20 cellular contexts compared by ENCODE assay signal in the genomic region with DNA sequence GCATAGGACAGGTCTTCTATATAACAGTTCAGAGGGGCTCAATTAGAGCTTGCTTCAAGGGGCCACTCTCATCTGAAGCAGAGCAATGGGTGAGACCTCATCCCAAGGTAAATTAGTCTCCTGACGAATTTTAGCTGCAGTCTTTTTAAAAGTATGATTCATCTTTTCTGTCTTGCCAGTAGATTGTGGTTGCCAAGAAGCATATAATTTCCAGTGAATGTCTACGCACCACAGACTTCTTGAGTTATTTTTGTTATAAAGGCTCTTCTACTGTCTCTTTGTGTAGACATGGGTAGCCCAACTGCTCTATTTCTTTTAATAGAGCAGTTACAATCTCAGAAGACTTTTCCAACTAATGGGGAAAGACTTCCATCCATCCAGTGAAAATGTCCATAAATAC.
DNase-seq lines count a peak whose midpoint lies in the region; ATAC-seq, FAIRE-seq and TF ChIP-seq lines count a peak whose summit lies in the region.
"Had no signal": no experiment of that assay in that cellular context is flagged by ENCODE, and none has a peak within 500 bp of the region (broad histone marks: within the 10 kb centered on the region; RNA-seq: fewer than 3 reads in every experiment).

No MANE protein-coding gene starts in this region.

- H3K4me3 Mint-ChIP-seq in astrocyte (ENCODE audit: unreplicated experiment), result no peak overlapping the region
- H3K4me3 Mint-ChIP-seq: CD4-positive, alpha-beta memory T cell; IgD-negative memory B cell had no signal

- H3K4me1 Mint-ChIP-seq in astrocyte (ENCODE audit: low read depth, unreplicated experiment), result no peaks in the 10 kb centered on the region
- H3K4me1 Mint-ChIP-seq: CD4-positive, alpha-beta memory T cell; IgD-negative memory B cell had no signal

- H3K4me1 ChIP-seq in GM23248 (ENCODE audit: insufficient read depth) (no peaks in the 10 kb centered on the region), astrocyte (ENCODE audit: insufficient read depth, low read length) (no peaks in the 10 kb centered on the region), hepatocyte (ENCODE audit: insufficient read depth) (no peaks in the 10 kb centered on the region)
- H3K4me1 ChIP-seq: BE2C had no signal

- peaks cover 13% of the 10 kb centered on the region for H3K9me3 Mint-ChIP-seq in astrocyte (ENCODE audit: unreplicated experiment)

- no peaks in the 10 kb centered on the region for H3F3A ChIP-seq in GM23248 (ENCODE audit: insufficient read depth)

- no peaks in the 10 kb centered on the region for H3K36me3 Mint-ChIP-seq in astrocyte (ENCODE audit: low read depth, unreplicated experiment)
- H3K36me3 Mint-ChIP-seq: IgD-negative memory B cell had no signal

- 0 to 2% methylated on average over 2 of the region's 2 CpGs for WGBS in GM23248 (ENCODE audit: low coverage in 1 of 2, low lambda C conversion rate in 2 of 2, missing lambda C conversion rate in 2 of 2), 2 experiments
- 73% methylated on average over 2 of the region's 2 CpGs for WGBS in hepatocyte (ENCODE audit: low lambda C conversion rate, missing lambda C conversion rate)

- H3K9me3 ChIP-seq in GM23248 (ENCODE audit: low read depth) (no peaks in the 10 kb centered on the region), astrocyte (ENCODE audit: insufficient read depth, low read depth, low read length) (peaks cover 3% of the 10 kb centered on the region), hepatocyte (ENCODE audit: low read depth) (no peaks in the 10 kb centered on the region)
- H3K9me3 ChIP-seq: BE2C had no signal

- TF ChIP-seq CTCF in astrocyte (IDR thresholded peaks at IDR 0.05; ENCODE audit: insufficient read depth, low read depth, low read length), result no peak
- TF ChIP-seq CTCF in hepatocyte (IDR thresholded peaks at IDR 0.05; ENCODE audit: poor library complexity), result no peak

- no peaks in the 10 kb centered on the region for H3K79me2 ChIP-seq in GM23248 (ENCODE audit: insufficient read depth)
- no peaks in the 10 kb centered on the region for H3K79me2 ChIP-seq in astrocyte (ENCODE audit: insufficient read depth, low read length)
- H3K79me2 ChIP-seq in hepatocyte, result no peaks in the 10 kb centered on the region

- in situ Hi-C loops in GM23248 (cut with MboI), result no loop called here

- no peak overlapping the region for H3K9ac ChIP-seq in GM23248
- no peak overlapping the region for H3K9ac ChIP-seq in astrocyte (ENCODE audit: low read length)

- H4K20me1 ChIP-seq in GM23248 (ENCODE audit: insufficient read depth), result no peaks in the 10 kb centered on the region
- no peaks in the 10 kb centered on the region for H4K20me1 ChIP-seq in astrocyte (ENCODE audit: insufficient read depth, low read length)
- no peaks in the 10 kb centered on the region for H4K20me1 ChIP-seq in hepatocyte (ENCODE audit: insufficient read depth, poor library complexity, severe bottlenecking)

- no peak for FAIRE-seq in astrocyte (lab: Jason Lieb, UNC)
- FAIRE-seq: G401.6, GM12892, GM19239, H54 had no signal

- DNase-seq in A172 (ENCODE audit: low spot score) (peak; percentile 14), GM23248 (peak; percentile 49), astrocyte (ENCODE audit: low read depth) (peak; percentile 43), middle frontal gyrus (ENCODE audit: extremely low spot score, low spot score) (peak; percentile 59), NCI-H2107 treated with DMSO at 0.1 percent for 48 hours (lab: John Stamatoyannopoulos, UW; ENCODE audit: unreplicated experiment) (no peak), hepatocyte (ENCODE audit: low spot score) (no peak)
- DNase-seq: 8988T; ACHN; BE2C; CD4-positive, alpha-beta memory T cell; DMS79 treated with DMSO at 0.1 percent for 48 hours; EL had no signal

- H3K36me3 ChIP-seq in GM23248 (ENCODE audit: low read depth) (no peaks in the 10 kb centered on the region), astrocyte (ENCODE audit: insufficient read depth, low read length) (no peaks in the 10 kb centered on the region), hepatocyte (replicated peaks; ENCODE audit: insufficient read depth, low read depth) (no peaks in the 10 kb centered on the region)
- H3K36me3 ChIP-seq: BE2C had no signal

- ATAC-seq in HG02870 (IDR thresholded peaks at IDR 0.05; ENCODE audit: unreplicated experiment) (no peak), GM18517 (IDR thresholded peaks at IDR 0.05; ENCODE audit: unreplicated experiment) (no peak)

- H3K27ac ChIP-seq in GM23248 (no peak overlapping the region), astrocyte (ENCODE audit: low read depth, low read length) (no peak overlapping the region), hepatocyte (no peak overlapping the region)
- H3K27ac ChIP-seq: C4-2B had no signal

- H3K27me3 Mint-ChIP-seq in astrocyte (ENCODE audit: low read depth, unreplicated experiment), result peaks cover 2% of the 10 kb centered on the region
- H3K27me3 Mint-ChIP-seq: CD4-positive, alpha-beta memory T cell; IgD-negative memory B cell had no signal

- H3K4me2 ChIP-seq in GM23248 (ENCODE audit: unreplicated experiment) (no peak overlapping the region), astrocyte (ENCODE audit: low read length) (no peak overlapping the region), hepatocyte (no peak overlapping the region)

- no peak overlapping the region for H3K27ac Mint-ChIP-seq in astrocyte (ENCODE audit: unreplicated experiment)
- H3K27ac Mint-ChIP-seq: CD4-positive, alpha-beta memory T cell; IgD-negative memory B cell had no signal

- H2AFZ ChIP-seq in GM23248, result no peak overlapping the region
- H2AFZ ChIP-seq in astrocyte (ENCODE audit: low read depth, low read length), result no peak overlapping the region
- no peak overlapping the region for H2AFZ ChIP-seq in hepatocyte

- H3K9me2 ChIP-seq in GM23248 (ENCODE audit: insufficient read depth) (no peaks in the 10 kb centered on the region), hepatocyte (replicated peaks; ENCODE audit: insufficient read depth) (no peaks in the 10 kb centered on the region)

- H3K27me3 ChIP-seq in GM23248 (replicated peaks; ENCODE audit: insufficient read depth), result peaks cover 24% of the 10 kb centered on the region
- H3K27me3 ChIP-seq in astrocyte (ENCODE audit: insufficient read depth, low read length), result no peaks in the 10 kb centered on the region
- H3K27me3 ChIP-seq in hepatocyte, result no peaks in the 10 kb centered on the region
- H3K27me3 ChIP-seq: BE2C had no signal

- H3K4me3 ChIP-seq in GM23248, result no peak overlapping the region
- no peak overlapping the region for H3K4me3 ChIP-seq in astrocyte (ENCODE audit: insufficient read depth, low read depth, low read length)
- H3K4me3 ChIP-seq in hepatocyte, result no peak overlapping the region

Comparison
In these comparisons a context has a peak if more than half of its experiments do, and no peak if none do; other contexts are left out.
1. DNase-seq: peak in A172 (single experiment), GM23248 (single experiment), astrocyte (single experiment) and middle frontal gyrus (single experiment); none in NCI-H2107 treated with DMSO at 0.1 percent for 48 hours (single experiment) and hepatocyte (single experiment).